1 cellular context compared by ENCODE assay signal in the genomic region with DNA sequence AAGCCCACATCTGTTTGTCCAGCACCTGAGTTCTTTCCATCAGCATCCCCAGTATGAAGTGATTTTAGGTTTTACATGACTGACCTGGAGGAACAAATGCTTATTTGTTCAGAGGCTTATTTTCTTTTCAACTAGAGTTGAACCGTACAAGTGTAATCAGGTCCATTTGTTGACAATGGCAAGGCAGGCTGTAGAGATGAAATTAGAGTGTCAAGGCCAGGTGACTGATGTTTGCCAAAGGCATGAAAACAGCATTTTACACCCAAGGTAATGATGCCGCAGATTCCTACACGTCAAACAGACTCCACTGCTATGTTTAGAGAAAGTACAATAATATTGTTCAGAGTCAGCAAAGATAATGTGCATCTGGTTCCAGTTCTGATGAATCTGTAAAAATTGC.
A peak's percentile ranks its signal among the peaks of the same experiment; 100 is the strongest.
TF ChIP-seq lines count a peak whose summit lies in the region.

No MANE protein-coding gene starts in this region.

TF ChIP-seq in HepG2, 621 proteins besides CTCF, POLR2A, EP300 and RAD21 (continued from another document and continues in another):
- TF ChIP-seq, protein P1, sequence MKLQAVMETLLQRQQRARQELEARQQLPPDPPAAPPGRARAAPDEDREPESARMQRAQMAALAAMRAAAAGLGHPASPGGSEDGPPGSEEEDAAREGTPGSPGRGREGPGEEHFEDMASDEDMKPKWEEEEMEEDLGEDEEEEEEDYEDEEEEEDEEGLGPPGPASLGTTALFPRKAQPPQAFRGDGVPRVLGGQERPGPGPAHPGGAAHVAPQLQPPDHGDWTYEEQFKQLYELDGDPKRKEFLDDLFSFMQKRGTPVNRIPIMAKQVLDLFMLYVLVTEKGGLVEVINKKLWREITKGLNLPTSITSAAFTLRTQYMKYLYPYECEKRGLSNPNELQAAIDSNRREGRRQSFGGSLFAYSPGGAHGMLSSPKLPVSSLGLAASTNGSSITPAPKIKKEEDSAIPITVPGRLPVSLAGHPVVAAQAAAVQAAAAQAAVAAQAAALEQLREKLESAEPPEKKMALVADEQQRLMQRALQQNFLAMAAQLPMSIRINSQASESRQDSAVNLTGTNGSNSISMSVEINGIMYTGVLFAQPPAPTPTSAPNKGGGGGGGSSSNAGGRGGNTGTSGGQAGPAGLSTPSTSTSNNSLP (IDR thresholded peaks at IDR 0.05; ENCODE audit: low read depth, low read length), result peak; percentile 28; the same call in 1 of the 2 replicates
- TF ChIP-seq KDM3A (CRISPR knock-in tag; IDR thresholded peaks at IDR 0.05; ENCODE audit: low read depth) (no peak), ZNF781 (CRISPR knock-in tag; IDR thresholded peaks at IDR 0.05; ENCODE audit: borderline replicate concordance, not compliant biosample characterization) (no peak), XBP1 (CRISPR knock-in tag; IDR thresholded peaks at IDR 0.05) (no peak), ZFP62 (CRISPR knock-in tag; IDR thresholded peaks at IDR 0.05) (no peak), NCOA2 (CRISPR knock-in tag; IDR thresholded peaks at IDR 0.05) (peak; percentile 76), ZNF644 (CRISPR knock-in tag; IDR thresholded peaks at IDR 0.05; ENCODE audit: low read depth) (no peak), ZSCAN21 (CRISPR knock-in tag; IDR thresholded peaks at IDR 0.05; ENCODE audit: borderline replicate concordance) (0 out of 2 replicates have a peak, but pooled peaks have one; percentile 32), MAFK (conservative IDR thresholded peaks at IDR 0.05 in 1 of 2, IDR thresholded peaks at IDR 0.05 in 1 of 2; ENCODE audit: low read length in 2 of 2) (peak; percentile 16 to 29; a peak in 3 of 4 replicates), ZNF24 (IDR thresholded peaks at IDR 0.05) (no peak), CREB1 (IDR thresholded peaks at IDR 0.05) (no peak), CREB1 (CRISPR knock-in tag; IDR thresholded peaks at IDR 0.05) (no peak), TBX3 (IDR thresholded peaks at IDR 0.05; ENCODE audit: borderline replicate concordance) (peak; percentile 65; the same call in 1 of the 2 replicates), ETV6 (CRISPR knock-in tag; conservative IDR thresholded peaks at IDR 0.05) (no peak), KLF16 (CRISPR knock-in tag; IDR thresholded peaks at IDR 0.05) (peak in 1 of 2 experiments; percentile 33; a peak in 1 of 4 replicates), GABPB1 (CRISPR knock-in tag; IDR thresholded peaks at IDR 0.05) (no peak), NFATC3 (CRISPR knock-in tag; IDR thresholded peaks at IDR 0.05) (no peak), SYNCRIP (IDR thresholded peaks at IDR 0.05; ENCODE audit: insufficient read depth, low read depth, low read length) (no peak), ZNF430 (CRISPR knock-in tag; IDR thresholded peaks at IDR 0.05) (no peak), ZNF746 (CRISPR knock-in tag; IDR thresholded peaks at IDR 0.05) (no peak)
- TF ChIP-seq, protein P2, sequence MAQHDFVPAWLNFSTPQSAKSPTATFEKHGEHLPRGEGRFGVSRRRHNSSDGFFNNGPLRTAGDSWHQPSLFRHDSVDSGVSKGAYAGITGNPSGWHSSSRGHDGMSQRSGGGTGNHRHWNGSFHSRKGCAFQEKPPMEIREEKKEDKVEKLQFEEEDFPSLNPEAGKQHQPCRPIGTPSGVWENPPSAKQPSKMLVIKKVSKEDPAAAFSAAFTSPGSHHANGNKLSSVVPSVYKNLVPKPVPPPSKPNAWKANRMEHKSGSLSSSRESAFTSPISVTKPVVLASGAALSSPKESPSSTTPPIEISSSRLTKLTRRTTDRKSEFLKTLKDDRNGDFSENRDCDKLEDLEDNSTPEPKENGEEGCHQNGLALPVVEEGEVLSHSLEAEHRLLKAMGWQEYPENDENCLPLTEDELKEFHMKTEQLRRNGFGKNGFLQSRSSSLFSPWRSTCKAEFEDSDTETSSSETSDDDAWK (CRISPR knock-in tag; IDR thresholded peaks at IDR 0.05), result no peak
- TF ChIP-seq, protein P3, sequence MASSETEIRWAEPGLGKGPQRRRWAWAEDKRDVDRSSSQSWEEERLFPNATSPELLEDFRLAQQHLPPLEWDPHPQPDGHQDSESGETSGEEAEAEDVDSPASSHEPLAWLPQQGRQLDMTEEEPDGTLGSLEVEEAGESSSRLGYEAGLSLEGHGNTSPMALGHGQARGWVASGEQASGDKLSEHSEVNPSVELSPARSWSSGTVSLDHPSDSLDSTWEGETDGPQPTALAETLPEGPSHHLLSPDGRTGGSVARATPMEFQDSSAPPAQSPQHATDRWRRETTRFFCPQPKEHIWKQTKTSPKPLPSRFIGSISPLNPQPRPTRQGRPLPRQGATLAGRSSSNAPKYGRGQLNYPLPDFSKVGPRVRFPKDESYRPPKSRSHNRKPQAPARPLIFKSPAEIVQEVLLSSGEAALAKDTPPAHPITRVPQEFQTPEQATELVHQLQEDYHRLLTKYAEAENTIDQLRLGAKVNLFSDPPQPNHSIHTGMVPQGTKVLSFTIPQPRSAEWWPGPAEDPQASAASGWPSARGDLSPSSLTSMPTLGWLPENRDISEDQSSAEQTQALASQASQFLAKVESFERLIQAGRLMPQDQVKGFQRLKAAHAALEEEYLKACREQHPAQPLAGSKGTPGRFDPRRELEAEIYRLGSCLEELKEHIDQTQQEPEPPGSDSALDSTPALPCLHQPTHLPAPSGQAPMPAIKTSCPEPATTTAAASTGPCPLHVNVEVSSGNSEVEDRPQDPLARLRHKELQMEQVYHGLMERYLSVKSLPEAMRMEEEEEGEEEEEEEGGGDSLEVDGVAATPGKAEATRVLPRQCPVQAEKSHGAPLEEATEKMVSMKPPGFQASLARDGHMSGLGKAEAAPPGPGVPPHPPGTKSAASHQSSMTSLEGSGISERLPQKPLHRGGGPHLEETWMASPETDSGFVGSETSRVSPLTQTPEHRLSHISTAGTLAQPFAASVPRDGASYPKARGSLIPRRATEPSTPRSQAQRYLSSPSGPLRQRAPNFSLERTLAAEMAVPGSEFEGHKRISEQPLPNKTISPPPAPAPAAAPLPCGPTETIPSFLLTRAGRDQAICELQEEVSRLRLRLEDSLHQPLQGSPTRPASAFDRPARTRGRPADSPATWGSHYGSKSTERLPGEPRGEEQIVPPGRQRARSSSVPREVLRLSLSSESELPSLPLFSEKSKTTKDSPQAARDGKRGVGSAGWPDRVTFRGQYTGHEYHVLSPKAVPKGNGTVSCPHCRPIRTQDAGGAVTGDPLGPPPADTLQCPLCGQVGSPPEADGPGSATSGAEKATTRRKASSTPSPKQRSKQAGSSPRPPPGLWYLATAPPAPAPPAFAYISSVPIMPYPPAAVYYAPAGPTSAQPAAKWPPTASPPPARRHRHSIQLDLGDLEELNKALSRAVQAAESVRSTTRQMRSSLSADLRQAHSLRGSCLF (CRISPR knock-in tag; IDR thresholded peaks at IDR 0.05; ENCODE audit: borderline replicate concordance), result no peak
- TF ChIP-seq, protein P4, sequence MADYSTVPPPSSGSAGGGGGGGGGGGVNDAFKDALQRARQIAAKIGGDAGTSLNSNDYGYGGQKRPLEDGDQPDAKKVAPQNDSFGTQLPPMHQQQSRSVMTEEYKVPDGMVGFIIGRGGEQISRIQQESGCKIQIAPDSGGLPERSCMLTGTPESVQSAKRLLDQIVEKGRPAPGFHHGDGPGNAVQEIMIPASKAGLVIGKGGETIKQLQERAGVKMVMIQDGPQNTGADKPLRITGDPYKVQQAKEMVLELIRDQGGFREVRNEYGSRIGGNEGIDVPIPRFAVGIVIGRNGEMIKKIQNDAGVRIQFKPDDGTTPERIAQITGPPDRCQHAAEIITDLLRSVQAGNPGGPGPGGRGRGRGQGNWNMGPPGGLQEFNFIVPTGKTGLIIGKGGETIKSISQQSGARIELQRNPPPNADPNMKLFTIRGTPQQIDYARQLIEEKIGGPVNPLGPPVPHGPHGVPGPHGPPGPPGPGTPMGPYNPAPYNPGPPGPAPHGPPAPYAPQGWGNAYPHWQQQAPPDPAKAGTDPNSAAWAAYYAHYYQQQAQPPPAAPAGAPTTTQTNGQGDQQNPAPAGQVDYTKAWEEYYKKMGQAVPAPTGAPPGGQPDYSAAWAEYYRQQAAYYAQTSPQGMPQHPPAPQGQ (CRISPR knock-in tag; IDR thresholded peaks at IDR 0.05; ENCODE audit: borderline replicate concordance), result no peak
- TF ChIP-seq, protein P5, sequence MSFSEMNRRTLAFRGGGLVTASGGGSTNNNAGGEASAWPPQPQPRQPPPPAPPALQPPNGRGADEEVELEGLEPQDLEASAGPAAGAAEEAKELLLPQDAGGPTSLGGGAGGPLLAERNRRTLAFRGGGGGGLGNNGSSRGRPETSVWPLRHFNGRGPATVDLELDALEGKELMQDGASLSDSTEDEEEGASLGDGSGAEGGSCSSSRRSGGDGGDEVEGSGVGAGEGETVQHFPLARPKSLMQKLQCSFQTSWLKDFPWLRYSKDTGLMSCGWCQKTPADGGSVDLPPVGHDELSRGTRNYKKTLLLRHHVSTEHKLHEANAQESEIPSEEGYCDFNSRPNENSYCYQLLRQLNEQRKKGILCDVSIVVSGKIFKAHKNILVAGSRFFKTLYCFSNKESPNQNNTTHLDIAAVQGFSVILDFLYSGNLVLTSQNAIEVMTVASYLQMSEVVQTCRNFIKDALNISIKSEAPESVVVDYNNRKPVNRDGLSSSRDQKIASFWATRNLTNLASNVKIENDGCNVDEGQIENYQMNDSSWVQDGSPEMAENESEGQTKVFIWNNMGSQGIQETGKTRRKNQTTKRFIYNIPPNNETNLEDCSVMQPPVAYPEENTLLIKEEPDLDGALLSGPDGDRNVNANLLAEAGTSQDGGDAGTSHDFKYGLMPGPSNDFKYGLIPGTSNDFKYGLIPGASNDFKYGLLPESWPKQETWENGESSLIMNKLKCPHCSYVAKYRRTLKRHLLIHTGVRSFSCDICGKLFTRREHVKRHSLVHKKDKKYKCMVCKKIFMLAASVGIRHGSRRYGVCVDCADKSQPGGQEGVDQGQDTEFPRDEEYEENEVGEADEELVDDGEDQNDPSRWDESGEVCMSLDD (CRISPR knock-in tag; IDR thresholded peaks at IDR 0.05; ENCODE audit: borderline replicate concordance), result no peak
- TF ChIP-seq, protein P6, sequence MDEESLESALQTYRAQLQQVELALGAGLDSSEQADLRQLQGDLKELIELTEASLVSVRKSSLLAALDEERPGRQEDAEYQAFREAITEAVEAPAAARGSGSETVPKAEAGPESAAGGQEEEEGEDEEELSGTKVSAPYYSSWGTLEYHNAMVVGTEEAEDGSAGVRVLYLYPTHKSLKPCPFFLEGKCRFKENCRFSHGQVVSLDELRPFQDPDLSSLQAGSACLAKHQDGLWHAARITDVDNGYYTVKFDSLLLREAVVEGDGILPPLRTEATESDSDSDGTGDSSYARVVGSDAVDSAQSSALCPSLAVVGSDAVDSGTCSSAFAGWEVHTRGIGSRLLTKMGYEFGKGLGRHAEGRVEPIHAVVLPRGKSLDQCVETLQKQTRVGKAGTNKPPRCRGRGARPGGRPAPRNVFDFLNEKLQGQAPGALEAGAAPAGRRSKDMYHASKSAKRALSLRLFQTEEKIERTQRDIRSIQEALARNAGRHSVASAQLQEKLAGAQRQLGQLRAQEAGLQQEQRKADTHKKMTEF (CRISPR knock-in tag; IDR thresholded peaks at IDR 0.05), result peak; percentile 77
- TF ChIP-seq, protein P7, sequence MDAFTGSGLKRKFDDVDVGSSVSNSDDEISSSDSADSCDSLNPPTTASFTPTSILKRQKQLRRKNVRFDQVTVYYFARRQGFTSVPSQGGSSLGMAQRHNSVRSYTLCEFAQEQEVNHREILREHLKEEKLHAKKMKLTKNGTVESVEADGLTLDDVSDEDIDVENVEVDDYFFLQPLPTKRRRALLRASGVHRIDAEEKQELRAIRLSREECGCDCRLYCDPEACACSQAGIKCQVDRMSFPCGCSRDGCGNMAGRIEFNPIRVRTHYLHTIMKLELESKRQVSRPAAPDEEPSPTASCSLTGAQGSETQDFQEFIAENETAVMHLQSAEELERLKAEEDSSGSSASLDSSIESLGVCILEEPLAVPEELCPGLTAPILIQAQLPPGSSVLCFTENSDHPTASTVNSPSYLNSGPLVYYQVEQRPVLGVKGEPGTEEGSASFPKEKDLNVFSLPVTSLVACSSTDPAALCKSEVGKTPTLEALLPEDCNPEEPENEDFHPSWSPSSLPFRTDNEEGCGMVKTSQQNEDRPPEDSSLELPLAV (CRISPR knock-in tag; conservative IDR thresholded peaks at IDR 0.05; ENCODE audit: low read depth), result no peak
- TF ChIP-seq, protein P8, sequence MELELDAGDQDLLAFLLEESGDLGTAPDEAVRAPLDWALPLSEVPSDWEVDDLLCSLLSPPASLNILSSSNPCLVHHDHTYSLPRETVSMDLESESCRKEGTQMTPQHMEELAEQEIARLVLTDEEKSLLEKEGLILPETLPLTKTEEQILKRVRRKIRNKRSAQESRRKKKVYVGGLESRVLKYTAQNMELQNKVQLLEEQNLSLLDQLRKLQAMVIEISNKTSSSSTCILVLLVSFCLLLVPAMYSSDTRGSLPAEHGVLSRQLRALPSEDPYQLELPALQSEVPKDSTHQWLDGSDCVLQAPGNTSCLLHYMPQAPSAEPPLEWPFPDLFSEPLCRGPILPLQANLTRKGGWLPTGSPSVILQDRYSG (CRISPR knock-in tag; IDR thresholded peaks at IDR 0.05), result no peak
- TF ChIP-seq, protein P9, sequence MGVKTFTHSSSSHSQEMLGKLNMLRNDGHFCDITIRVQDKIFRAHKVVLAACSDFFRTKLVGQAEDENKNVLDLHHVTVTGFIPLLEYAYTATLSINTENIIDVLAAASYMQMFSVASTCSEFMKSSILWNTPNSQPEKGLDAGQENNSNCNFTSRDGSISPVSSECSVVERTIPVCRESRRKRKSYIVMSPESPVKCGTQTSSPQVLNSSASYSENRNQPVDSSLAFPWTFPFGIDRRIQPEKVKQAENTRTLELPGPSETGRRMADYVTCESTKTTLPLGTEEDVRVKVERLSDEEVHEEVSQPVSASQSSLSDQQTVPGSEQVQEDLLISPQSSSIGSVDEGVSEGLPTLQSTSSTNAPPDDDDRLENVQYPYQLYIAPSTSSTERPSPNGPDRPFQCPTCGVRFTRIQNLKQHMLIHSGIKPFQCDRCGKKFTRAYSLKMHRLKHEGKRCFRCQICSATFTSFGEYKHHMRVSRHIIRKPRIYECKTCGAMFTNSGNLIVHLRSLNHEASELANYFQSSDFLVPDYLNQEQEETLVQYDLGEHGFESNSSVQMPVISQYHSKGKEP (CRISPR knock-in tag; IDR thresholded peaks at IDR 0.05), result no peak
- TF ChIP-seq, protein P10, sequence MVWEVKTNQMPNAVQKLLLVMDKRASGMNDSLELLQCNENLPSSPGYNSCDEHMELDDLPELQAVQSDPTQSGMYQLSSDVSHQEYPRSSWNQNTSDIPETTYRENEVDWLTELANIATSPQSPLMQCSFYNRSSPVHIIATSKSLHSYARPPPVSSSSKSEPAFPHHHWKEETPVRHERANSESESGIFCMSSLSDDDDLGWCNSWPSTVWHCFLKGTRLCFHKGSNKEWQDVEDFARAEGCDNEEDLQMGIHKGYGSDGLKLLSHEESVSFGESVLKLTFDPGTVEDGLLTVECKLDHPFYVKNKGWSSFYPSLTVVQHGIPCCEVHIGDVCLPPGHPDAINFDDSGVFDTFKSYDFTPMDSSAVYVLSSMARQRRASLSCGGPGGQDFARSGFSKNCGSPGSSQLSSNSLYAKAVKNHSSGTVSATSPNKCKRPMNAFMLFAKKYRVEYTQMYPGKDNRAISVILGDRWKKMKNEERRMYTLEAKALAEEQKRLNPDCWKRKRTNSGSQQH (CRISPR knock-in tag; IDR thresholded peaks at IDR 0.05; ENCODE audit: low read depth), result no peak
